21 cellular contexts compared by ENCODE assay signal in genomic region chr6:22875845-22876244, GRCh38.
"Had no signal": no experiment of that assay in that cellular context is flagged by ENCODE, and none has a peak within 500 bp of the region (broad histone marks: within the 10 kb centered on the region; RNA-seq: fewer than 3 reads in every experiment).

No MANE protein-coding gene starts in this region.

- H3K9me3 ChIP-seq: left ventricle myocardium inferior, pancreas, prostate gland, sigmoid colon, suprapubic skin, thoracic aorta, tibial artery, uterus had no signal

- H3K27me3 ChIP-seq: hepatocyte, pancreas, sigmoid colon, spleen, suprapubic skin, tibial artery, uterus had no signal

- DNase-seq: islet precursor cell; left ventricle myocardium inferior; naive thymus-derived CD8-positive, alpha-beta T cell; nucleus accumbens; pancreas; posterior cingulate gyrus; retina; right cardiac atrium; sigmoid colon; small intestine; spleen; stimulated activated CD4-positive, alpha-beta T cell treated with anti-CD3 and anti-CD28 coated beads, Interleukin-4, amount 100 ng/mL, for 24 hours; stimulated activated naive CD4-positive, alpha-beta T cell; tibial artery; uterus had no signal

- H3K4me3 ChIP-seq: hepatocyte, left ventricle myocardium inferior, lung, pancreas, prostate gland, sigmoid colon, spleen, suprapubic skin, thoracic aorta, tibial artery, uterus had no signal

- H3K4me1 ChIP-seq: prostate gland, spleen had no signal

- H3K4me2 ChIP-seq: hepatocyte had no signal

- H3K79me2 ChIP-seq: hepatocyte had no signal

- FAIRE-seq: pancreas, small intestine had no signal

- H3K27ac ChIP-seq: hepatocyte, left ventricle myocardium inferior, pancreas, prostate gland, sigmoid colon, spleen, suprapubic skin, uterus had no signal

- ATAC-seq: naive thymus-derived CD8-positive, alpha-beta T cell; pancreas; right cardiac atrium; stimulated activated effector memory CD8-positive, alpha-beta T cell treated with anti-CD3 and anti-CD28 coated beads, Interleukin-12 subunit alpha, Interleukin-12 subunit beta, amount 100 ng/mL, for 72 hours had no signal

- H2AFZ ChIP-seq: hepatocyte had no signal

- H3K36me3 ChIP-seq: left ventricle myocardium inferior, pancreas, prostate gland, sigmoid colon, spleen, suprapubic skin, thoracic aorta, tibial artery, uterus had no signal
